Comparison of ENCODE assay signal across 8 cellular contexts in genomic region chr5:40578501-40579451, GRCh38.
DNase-seq lines count a peak whose midpoint lies in the region; ATAC-seq, FAIRE-seq and TF ChIP-seq lines count a peak whose summit lies in the region.

No MANE protein-coding gene starts in this region.

- in situ Hi-C loops in ACHN (cut with HindIII; ENCODE audit: low pct_ligation_motif_present, low pct_unique_long_range_greater_than_20kb, low sequenced_read_pairs), result no loop called here
- in situ Hi-C loops in G401 (cut with HindIII; ENCODE audit: low sequenced_read_pairs), result no loop called here

- no peaks in the 10 kb centered on the region for H3K9me3 ChIP-seq in DND-41 (ENCODE audit: insufficient read depth, low read length, severe bottlenecking)

- H3K4me2 ChIP-seq in DND-41 (ENCODE audit: insufficient read depth, low read length), result no peak overlapping the region

- no peaks in the 10 kb centered on the region for H3K79me2 ChIP-seq in DND-41 (ENCODE audit: insufficient read depth, low read length)

- H3K36me3 ChIP-seq in DND-41 (ENCODE audit: insufficient read depth, low read length), result no peaks in the 10 kb centered on the region
- no peaks in the 10 kb centered on the region for H3K36me3 ChIP-seq in bronchial epithelial cell (ENCODE audit: control insufficient read depth, insufficient read depth, low read length)

- TF ChIP-seq CTCF in DND-41 (IDR thresholded peaks at IDR 0.05; ENCODE audit: borderline replicate concordance, extremely low read depth, low read length, poor library complexity, severe bottlenecking), result no peak
- TF ChIP-seq CTCF in bronchial epithelial cell (IDR thresholded peaks at IDR 0.05; ENCODE audit: insufficient read depth, low read length, severe bottlenecking), result no peak

- DNase-seq in DND-41, result no peak
- DNase-seq in HTR-8/SVneo (ENCODE audit: insufficient read length, low spot score), result no peak
- DNase-seq in bronchial epithelial cell (ENCODE audit: low read depth), result peak; percentile 73
- no peak for DNase-seq in islet precursor cell
- DNase-seq in ACHN, result no peak
- DNase-seq in DMS153 (lab: John Stamatoyannopoulos, UW), result no peak
- no peak for DNase-seq in G401 (ENCODE audit: low spot score)

- peak overlapping the region; percentile 46; the same call in 1 of the 2 replicates for H3K27ac ChIP-seq in DND-41 (ENCODE audit: low read length)

- peak overlapping the region; percentile 34 for H2AFZ ChIP-seq in DND-41 (ENCODE audit: low read depth, low read length)

- no peaks in the 10 kb centered on the region for H4K20me1 ChIP-seq in DND-41 (ENCODE audit: insufficient read depth, low read length)

- H3K27me3 ChIP-seq in DND-41 (ENCODE audit: insufficient read depth, low read length, poor library complexity), result no peaks in the 10 kb centered on the region
- no peaks in the 10 kb centered on the region for H3K27me3 ChIP-seq in bronchial epithelial cell (ENCODE audit: control insufficient read depth, insufficient read depth, low read length)

- peak; percentile 61 for ATAC-seq in DND-41 (ENCODE audit: insufficient read depth, low read depth)
- ATAC-seq in GM21447 (IDR thresholded peaks at IDR 0.05; ENCODE audit: unreplicated experiment), result peak; percentile 96

- FAIRE-seq in HTR-8/SVneo (lab: Jason Lieb, UNC) (peak; percentile 42), bronchial epithelial cell (lab: Jason Lieb, UNC) (peak; percentile 18)

- H3K4me1 ChIP-seq in DND-41 (ENCODE audit: insufficient read depth, low read length), result peaks cover 23% of the 10 kb centered on the region

- H3K9ac ChIP-seq in DND-41 (ENCODE audit: low read depth, low read length), result no peak overlapping the region

- H3K4me3 ChIP-seq in DND-41 (ENCODE audit: low read depth in 1 of 2, low read length in 2 of 2) (no peak overlapping the region), bronchial epithelial cell (ENCODE audit: low read depth, low read length) (no peak overlapping the region)
